ENCODE assay signal across 19 cellular contexts in genomic region chr5:33375900-33376299, GRCh38.
A peak's percentile ranks its signal among the peaks of the same experiment; 100 is the strongest.
DNase-seq lines count a peak whose midpoint lies in the region; ATAC-seq and TF ChIP-seq lines count a peak whose summit lies in the region.
"Had no signal": no experiment of that assay in that cellular context is flagged by ENCODE, and none has a peak within 500 bp of the region (broad histone marks: within the 10 kb centered on the region; RNA-seq: fewer than 3 reads in every experiment).

No MANE protein-coding gene starts in this region.

- dilution Hi-C loops in mammary epithelial cell (cut with HindIII; ENCODE audit: low sequenced_read_pairs): no loop called here

- H2AFZ ChIP-seq in mammary epithelial cell (ENCODE audit: low read depth, low read length): peak overlapping the region; percentile 21
- peak overlapping the region; percentile 36 for H2AFZ ChIP-seq in smooth muscle cell (ENCODE audit: low read depth)

- no peak overlapping the region for H3K4me3 Mint-ChIP-seq in MCF 10A (ENCODE audit: unreplicated experiment)
- H3K4me3 Mint-ChIP-seq: CD4-positive, alpha-beta T cell; HFFc6 had no signal

- no peak overlapping the region for H3K9ac ChIP-seq in mammary epithelial cell (ENCODE audit: insufficient read depth, low read length)
- H3K9ac ChIP-seq in muscle layer of colon (ENCODE audit: low read length): no peak overlapping the region
- H3K9ac ChIP-seq in smooth muscle cell (ENCODE audit: low read depth): no peak overlapping the region

- H4K20me1 ChIP-seq in mammary epithelial cell (ENCODE audit: insufficient read depth, low read length) (no peaks in the 10 kb centered on the region), smooth muscle cell (ENCODE audit: low read depth) (no peaks in the 10 kb centered on the region)

- H3K27ac Mint-ChIP-seq in MCF 10A (ENCODE audit: low read depth, unreplicated experiment): no peak overlapping the region
- H3K27ac Mint-ChIP-seq: CD4-positive, alpha-beta T cell; HFFc6 had no signal

- H3F3A ChIP-seq in smooth muscle cell (ENCODE audit: low read depth): no peaks in the 10 kb centered on the region

- intact Hi-C loops in mammary epithelial cell (cut with micrococcal nuclease): loop anchor here (5.0 to 10.0 kb wide), 3 partner anchors 64 to 191 kb away; no protein-coding TSS in a partner anchor
- intact Hi-C loops in MCF 10A (cut with micrococcal nuclease): no loop called here
- intact Hi-C loops in left ventricle myocardium superior (cut with micrococcal nuclease): no loop called here
- intact Hi-C loops in cardiac septum (cut with DNase I): loop anchor here (5.0 kb wide), 1 partner anchor 664 kb away; the partner anchor contains the start of gene NPR3
- intact Hi-C loops in uterus (cut with DNase I; ENCODE audit: low total_unique reads): no loop called here

- TF ChIP-seq CTCF in mammary epithelial cell (conservative IDR thresholded peaks at IDR 0.05 in 1 of 2, IDR thresholded peaks at IDR 0.05 in 1 of 2; ENCODE audit: extremely low read depth in 1 of 2, insufficient read depth in 1 of 2, low read depth in 1 of 2, low read length in 2 of 2) (no peak), MCF 10A (IDR thresholded peaks at IDR 0.05; ENCODE audit: unreplicated experiment) (no peak), smooth muscle cell (IDR thresholded peaks at IDR 0.05; ENCODE audit: borderline replicate concordance, insufficient read depth, poor library complexity, severe bottlenecking) (no peak), Peyer's patch (IDR thresholded peaks at IDR 0.05) (no peak), uterus (IDR thresholded peaks at IDR 0.05) (no peak)

- CTCF ChIA-PET in mammary epithelial cell (lab: Charles Lee; ENCODE audit: low non-redundant PET): interaction anchor here (0.7 kb wide), 1 partner anchor 229 kb away, joined by 3 read pairs; no protein-coding TSS in a partner anchor
- CTCF ChIA-PET in MCF 10A (lab: Yijun Ruan, JAX): interaction anchor here (0.6 kb wide), 4 partner anchors 55 to 1050 kb away, joined by 3 to 4 read pairs (median 3); no protein-coding TSS in a partner anchor

- H3K9me3 ChIP-seq in mammary epithelial cell (replicated peaks; ENCODE audit: insufficient read depth, low read length): no peaks in the 10 kb centered on the region
- no peaks in the 10 kb centered on the region for H3K9me3 ChIP-seq in muscle layer of colon (ENCODE audit: low read length)
- no peaks in the 10 kb centered on the region for H3K9me3 ChIP-seq in smooth muscle cell (replicated peaks; ENCODE audit: low read depth)
- H3K9me3 ChIP-seq in Peyer's patch: no peaks in the 10 kb centered on the region
- H3K9me3 ChIP-seq in uterus: no peaks in the 10 kb centered on the region
- H3K9me3 ChIP-seq: A549, Caco-2 had no signal

- POLR2A ChIA-PET in MCF 10A (lab: Yijun Ruan, JAX): interaction anchor here (0.6 kb wide), 1 partner anchor 583 kb away, joined by 5 read pairs; no protein-coding TSS in a partner anchor

- no peak overlapping the region for H3K4me3 ChIP-seq in mammary epithelial cell (replicated peaks in 1 of 3; ENCODE audit: insufficient read depth in 1 of 3, low read depth in 2 of 3, low read length in 3 of 3)
- H3K4me3 ChIP-seq in muscle layer of colon (ENCODE audit: low read depth in 1 of 2, low read length in 2 of 2): no peak overlapping the region
- no peak overlapping the region for H3K4me3 ChIP-seq in smooth muscle cell
- H3K4me3 ChIP-seq in Peyer's patch: no peak overlapping the region
- H3K4me3 ChIP-seq in uterus: no peak overlapping the region
- H3K4me3 ChIP-seq: A549 had no signal

- H3K36me3 ChIP-seq in mammary epithelial cell (ENCODE audit: insufficient read depth, low read length) (no peaks in the 10 kb centered on the region), muscle layer of colon (ENCODE audit: insufficient read depth, low read length) (no peaks in the 10 kb centered on the region), smooth muscle cell (ENCODE audit: low read depth) (no peaks in the 10 kb centered on the region), Peyer's patch (no peaks in the 10 kb centered on the region), uterus (no peaks in the 10 kb centered on the region)

- DNase-seq in mammary epithelial cell: no peak
- DNase-seq in MCF 10A (ENCODE audit: unreplicated experiment): no peak
- no peak for DNase-seq in left ventricle myocardium superior
- no peak for DNase-seq in cardiac septum (ENCODE audit: low spot score)
- DNase-seq in smooth muscle cell (lab: John Stamatoyannopoulos, UW; ENCODE audit: unreplicated experiment): no peak
- no peak for DNase-seq in Peyer's patch
- no peak for DNase-seq in uterus
- DNase-seq: AML-193; Caco-2; CD4-positive, alpha-beta T cell; GOT3; H7; HFFc6 had no signal

- H3K4me2 ChIP-seq in mammary epithelial cell (ENCODE audit: insufficient read depth, low read depth, low read length): no peak overlapping the region
- H3K4me2 ChIP-seq in smooth muscle cell: no peak overlapping the region
- H3K4me2 ChIP-seq: A549 had no signal

- in situ Hi-C loops in mammary epithelial cell (cut with MboI; ENCODE audit: low sequenced_read_pairs in 2 of 2): no loop called here

- H3K9me3 Mint-ChIP-seq in MCF 10A (ENCODE audit: unreplicated experiment): no peaks in the 10 kb centered on the region
- H3K9me3 Mint-ChIP-seq: CD4-positive, alpha-beta T cell; HFFc6 had no signal

- H3K79me2 ChIP-seq in mammary epithelial cell (ENCODE audit: insufficient read depth, low read length): no peaks in the 10 kb centered on the region
- H3K79me2 ChIP-seq in smooth muscle cell (ENCODE audit: low read depth): no peaks in the 10 kb centered on the region

- ATAC-seq in left ventricle myocardium superior: peak; percentile 70
- ATAC-seq: A549, HCT116 had no signal

- H3K27me3 Mint-ChIP-seq in MCF 10A (ENCODE audit: insufficient read depth, unreplicated experiment): no peaks in the 10 kb centered on the region
- H3K27me3 Mint-ChIP-seq: CD4-positive, alpha-beta T cell had no signal

- no peak overlapping the region for H3K27ac ChIP-seq in mammary epithelial cell (ENCODE audit: insufficient read depth, low read depth, low read length)
- H3K27ac ChIP-seq in muscle layer of colon (ENCODE audit: low read depth, low read length): peak overlapping the region; percentile 16
- H3K27ac ChIP-seq in smooth muscle cell (ENCODE audit: low read depth): no peak overlapping the region
- no peak overlapping the region for H3K27ac ChIP-seq in Peyer's patch
- no peak overlapping the region for H3K27ac ChIP-seq in uterus
- H3K27ac ChIP-seq: 22Rv1, A549, C4-2B, HL-60 had no signal

- H3K27me3 ChIP-seq in mammary epithelial cell (ENCODE audit: insufficient read depth, low read length) (no peaks in the 10 kb centered on the region), muscle layer of colon (ENCODE audit: control insufficient read depth in 1 of 2, insufficient read depth in 2 of 2, low read length in 2 of 2) (no peaks in the 10 kb centered on the region), smooth muscle cell (ENCODE audit: low read depth) (no peaks in the 10 kb centered on the region), Peyer's patch (no peaks in the 10 kb centered on the region), uterus (no peaks in the 10 kb centered on the region)

- H3K4me1 ChIP-seq in mammary epithelial cell (ENCODE audit: insufficient read depth, low read length) (peaks cover under 1% of the 10 kb centered on the region), muscle layer of colon (ENCODE audit: insufficient read depth, low read length) (peaks cover 4% of the 10 kb centered on the region), smooth muscle cell (ENCODE audit: low read depth) (no peaks in the 10 kb centered on the region), Peyer's patch (no peaks in the 10 kb centered on the region), uterus (no peaks in the 10 kb centered on the region)
- H3K4me1 ChIP-seq: A549, Caco-2 had no signal

- BruUV-seq in mammary epithelial cell (replicated peaks; lab: Mats Ljungman, UMichigan) (no TSS peak), MCF 10A (replicated peaks; lab: Mats Ljungman, UMichigan) (no TSS peak)

- H3K36me3 Mint-ChIP-seq in MCF 10A (ENCODE audit: insufficient read depth, unreplicated experiment): no peaks in the 10 kb centered on the region

- 94% methylated on average over 2 of the region's 2 CpGs for WGBS in mammary epithelial cell (ENCODE audit: low coverage, missing lambda C conversion rate)
- 85% methylated on average over 2 of the region's 2 CpGs for WGBS in smooth muscle cell (ENCODE audit: low lambda C conversion rate)

- TF ChIP-seq POLR2A in Peyer's patch (IDR thresholded peaks at IDR 0.05): no peak
- no peak for TF ChIP-seq POLR2A in uterus (IDR thresholded peaks at IDR 0.05)

- no peaks in the 10 kb centered on the region for H3K4me1 Mint-ChIP-seq in MCF 10A (ENCODE audit: insufficient read depth, unreplicated experiment)

Comparison
In these comparisons a context has a peak if more than half of its experiments do, and no peak if none do; other contexts are left out.
1. intact Hi-C loops: an anchor here in mammary epithelial cell (5.0 to 10.0 kb wide) and cardiac septum (5.0 kb wide); none called in MCF 10A, left ventricle myocardium superior and uterus.